In genomic region chr2:234998404-234999211, GRCh38 we compare ENCODE assay signal across 1 cellular context.
TF ChIP-seq lines count a peak whose summit lies in the region.

No MANE protein-coding gene starts in this region.

TF ChIP-seq in HepG2, 621 proteins besides CTCF, POLR2A, EP300 and RAD21 (continued from another document):
- TF ChIP-seq DBP (CRISPR knock-in tag; IDR thresholded peaks at IDR 0.05; ENCODE audit: not compliant biosample characterization) (no peak), RFXANK (CRISPR knock-in tag; IDR thresholded peaks at IDR 0.05) (no peak), ZNF446 (CRISPR knock-in tag; IDR thresholded peaks at IDR 0.05) (no peak), ARID3A (IDR thresholded peaks at IDR 0.05; ENCODE audit: low read depth, low read length) (0 out of 2 replicates have a peak, but pooled peaks have one; percentile 8), STAG1 (CRISPR knock-in tag; IDR thresholded peaks at IDR 0.05) (no peak), GABPB1 (CRISPR knock-in tag; IDR thresholded peaks at IDR 0.05) (peak; percentile 20), EEA1 (CRISPR knock-in tag; IDR thresholded peaks at IDR 0.05; ENCODE audit: borderline replicate concordance) (no peak; the same call in 1 of the 2 replicates), NFKBIZ (CRISPR knock-in tag; IDR thresholded peaks at IDR 0.05) (no peak; the same call in 1 of the 2 replicates), NFYB (CRISPR knock-in tag; IDR thresholded peaks at IDR 0.05) (no peak), IRF1 (CRISPR knock-in tag; IDR thresholded peaks at IDR 0.05; ENCODE audit: low read depth) (no peak), ETV6 (CRISPR knock-in tag; conservative IDR thresholded peaks at IDR 0.05) (no peak; the same call in 1 of the 2 replicates), GLI4 (CRISPR knock-in tag; IDR thresholded peaks at IDR 0.05; ENCODE audit: borderline replicate concordance) (0 out of 2 replicates have a peak, but pooled peaks have one; percentile 36), ZNF687 (CRISPR knock-in tag; IDR thresholded peaks at IDR 0.05) (peak; percentile 86), CREBL2 (CRISPR knock-in tag; IDR thresholded peaks at IDR 0.05; ENCODE audit: borderline replicate concordance) (no peak), MATR3 (CRISPR knock-in tag; IDR thresholded peaks at IDR 0.05) (no peak), ZNF850 (CRISPR knock-in tag; conservative IDR thresholded peaks at IDR 0.05) (no peak), FOXO4 (CRISPR knock-in tag; conservative IDR thresholded peaks at IDR 0.05) (no peak), CAMTA2 (CRISPR knock-in tag; IDR thresholded peaks at IDR 0.05; ENCODE audit: borderline replicate concordance) (no peak), ZBTB14 (CRISPR knock-in tag; IDR thresholded peaks at IDR 0.05) (no peak), ZNF441 (CRISPR knock-in tag; IDR thresholded peaks at IDR 0.05; ENCODE audit: borderline replicate concordance) (0 out of 2 replicates have a peak, but pooled peaks have one; percentile 28), PHF5A (CRISPR knock-in tag; IDR thresholded peaks at IDR 0.05; ENCODE audit: low read depth, unreplicated experiment) (no peak), ZNF607 (CRISPR knock-in tag; IDR thresholded peaks at IDR 0.05; ENCODE audit: borderline replicate concordance) (no peak), ZNF619 (CRISPR knock-in tag; IDR thresholded peaks at IDR 0.05) (no peak), AKNA (CRISPR knock-in tag; IDR thresholded peaks at IDR 0.05; ENCODE audit: borderline replicate concordance) (no peak), ZNF292 (CRISPR knock-in tag; IDR thresholded peaks at IDR 0.05; ENCODE audit: borderline replicate concordance, low read depth) (peak; percentile 91; the same call in 1 of the 2 replicates), ZNF839 (CRISPR knock-in tag; IDR thresholded peaks at IDR 0.05; ENCODE audit: borderline replicate concordance) (no peak), PRPF4 (IDR thresholded peaks at IDR 0.05; ENCODE audit: low read depth, low read length, poor library complexity, severe bottlenecking) (no peak), PITX1 (CRISPR knock-in tag; IDR thresholded peaks at IDR 0.05) (peak; percentile 70)
